23 cellular contexts compared by ENCODE assay signal in genomic region chr7:149377386-149377785, GRCh38.
DNase-seq lines count a peak whose midpoint lies in the region; ATAC-seq, FAIRE-seq and TF ChIP-seq lines count a peak whose summit lies in the region.
"Had no signal": no experiment of that assay in that cellular context is flagged by ENCODE, and none has a peak within 500 bp of the region (broad histone marks: within the 10 kb centered on the region; RNA-seq: fewer than 3 reads in every experiment).

No MANE protein-coding gene starts in this region.

- H3K79me2 ChIP-seq in PC-3 (ENCODE audit: low read length) (no peaks in the 10 kb centered on the region), H1 (ENCODE audit: control insufficient read depth in 1 of 2, insufficient read depth in 2 of 2, low read length in 2 of 2) (no peaks in the 10 kb centered on the region), MM.1S (ENCODE audit: low read length) (no peaks in the 10 kb centered on the region)

- no peaks in the 10 kb centered on the region for H3K27me3 ChIP-seq in PC-3 (ENCODE audit: low read length)
- H3K27me3 ChIP-seq in H1 (replicated peaks in 1 of 4; ENCODE audit: control insufficient read depth in 3 of 4, extremely low read depth in 1 of 4, insufficient read depth in 3 of 4, low read length in 3 of 4) = no peaks in the 10 kb centered on the region
- no peaks in the 10 kb centered on the region for H3K27me3 ChIP-seq in MM.1S (replicated peaks; ENCODE audit: insufficient read depth, low read length)

- TF ChIP-seq CTCF in HEK293 (tag by site-specific recombination; IDR thresholded peaks at IDR 0.05) (no peak), PC-3 (conservative IDR thresholded peaks at IDR 0.05; ENCODE audit: low read depth, low read length) (no peak), H1 (IDR thresholded peaks at IDR 0.05; ENCODE audit: control extremely low read depth in 1 of 3, insufficient read depth in 1 of 3, low read depth in 1 of 3, low read length in 3 of 3) (no peak), MM.1S (IDR thresholded peaks at IDR 0.05; ENCODE audit: low read length) (no peak)

- 89% methylated on average over 3 of the region's 3 CpGs; no CpG with 5 or more reads in 1 of the 2 experiments for WGBS in H1 (ENCODE audit: extremely low coverage in 1 of 2, insufficient coverage in 1 of 2, insufficient read length in 1 of 2, insufficient replicate concordance in 2 of 2, low coverage in 1 of 2, low lambda C conversion rate in 2 of 2, missing lambda C conversion rate in 1 of 2), 2 experiments

- no peak overlapping the region for H3K14ac ChIP-seq in H1 (ENCODE audit: insufficient read length)

- H2BK12ac ChIP-seq in H1 (ENCODE audit: low read depth, low read length) = no peak overlapping the region

- H3K4me2 ChIP-seq in PC-3 (ENCODE audit: low read length) (no peak overlapping the region), H1 (ENCODE audit: insufficient read depth in 1 of 2, low read depth in 2 of 2, low read length in 2 of 2) (no peak overlapping the region), MM.1S (ENCODE audit: low read depth, low read length) (no peak overlapping the region)
- H3K4me2 ChIP-seq: A549 had no signal

- no peak overlapping the region for H2AFZ ChIP-seq in PC-3 (ENCODE audit: low read length)
- no peak overlapping the region for H2AFZ ChIP-seq in H1 (ENCODE audit: low read length)
- H2AFZ ChIP-seq in MM.1S (ENCODE audit: low read length) = no peak overlapping the region

- no peak for TF ChIP-seq EP300 in H1 (IDR thresholded peaks at IDR 0.05; ENCODE audit: borderline replicate concordance in 1 of 2, low read depth in 2 of 2, low read length in 2 of 2)

- H3K4ac ChIP-seq in H1 (replicated peaks; ENCODE audit: insufficient read length, low read depth, low read length) = no peak overlapping the region

- intact Hi-C loops in PC-3 (cut with micrococcal nuclease) = no loop called here

- H4K20me1 ChIP-seq in PC-3 (ENCODE audit: low read length) (no peaks in the 10 kb centered on the region), H1 (replicated peaks in 1 of 2; ENCODE audit: control insufficient read depth in 1 of 2, insufficient read depth in 2 of 2, low read length in 2 of 2) (no peaks in the 10 kb centered on the region), MM.1S (ENCODE audit: insufficient read depth, low read length) (no peaks in the 10 kb centered on the region)

- H3K18ac ChIP-seq in H1 (ENCODE audit: extremely low read depth, low read length) = no peak overlapping the region

- no peak overlapping the region for H2BK5ac ChIP-seq in H1 (ENCODE audit: low read depth, low read length)

- no peaks in the 10 kb centered on the region for H3K9me2 ChIP-seq in PC-3 (replicated peaks; ENCODE audit: low read length)
- no peaks in the 10 kb centered on the region for H3K9me2 ChIP-seq in MM.1S (replicated peaks; ENCODE audit: insufficient read depth, low read length)

- no peak overlapping the region for H2AK5ac ChIP-seq in H1 (ENCODE audit: low read depth, low read length)

- no TSS peak for BruUV-seq in PC-3 (replicated peaks; lab: Mats Ljungman, UMichigan)

- no peak for FAIRE-seq in H1 (lab: Jason Lieb, UNC)
- FAIRE-seq: D721Med, GM12878, HTR-8/SVneo had no signal

- H3K4me1 ChIP-seq in HEK293 (ENCODE audit: control insufficient read depth, insufficient read depth, low read length) (no peaks in the 10 kb centered on the region), PC-3 (ENCODE audit: insufficient read depth, low read length) (no peaks in the 10 kb centered on the region), H1 (replicated peaks in 1 of 4; ENCODE audit: control insufficient read depth in 3 of 4, insufficient read depth in 4 of 4, low read length in 3 of 4) (no peaks in the 10 kb centered on the region), MM.1S (ENCODE audit: low read length) (no peaks in the 10 kb centered on the region)
- H3K4me1 ChIP-seq: A549, Caco-2, HAP-1 had no signal

- H4K5ac ChIP-seq in H1 (ENCODE audit: insufficient read length, low read depth, low read length) = no peak overlapping the region

- H3F3A ChIP-seq in PC-3 (ENCODE audit: low read length, unreplicated experiment) = no peaks in the 10 kb centered on the region
- no peaks in the 10 kb centered on the region for H3F3A ChIP-seq in MM.1S (ENCODE audit: insufficient read depth, low read length)

- no peak overlapping the region for H3K27ac ChIP-seq in HEK293 (ENCODE audit: extremely low read depth, low read depth, low read length)
- no peak overlapping the region for H3K27ac ChIP-seq in PC-3 (ENCODE audit: low read length)
- no peak overlapping the region for H3K27ac ChIP-seq in H1 (ENCODE audit: low read depth, low read length)
- no peak overlapping the region for H3K27ac ChIP-seq in MM.1S (ENCODE audit: low read length)
- H3K27ac ChIP-seq: 22Rv1, A549, HL-60 had no signal

- H4K91ac ChIP-seq in H1 (replicated peaks; ENCODE audit: insufficient read length, low read length) = no peak overlapping the region

- POLR2A ChIA-PET in HEK293 (lab: Yijun Ruan, JAX) (no interaction called here), PC-3 (lab: Charles Lee; ENCODE audit: unreplicated experiment) (no interaction called here), H1 (lab: Charles Lee; ENCODE audit: partially characterized antibody) (interaction anchor here (0.9 kb wide), 1 partner anchor 22 kb away, joined by 3 read pairs; no protein-coding TSS in a partner anchor)

- ATAC-seq in PC-3 (no peak), HG03097 (IDR thresholded peaks at IDR 0.05; ENCODE audit: low FRiP score, unreplicated experiment) (no peak)
- ATAC-seq: A549, GM12878 had no signal

- H3K4me3 ChIP-seq in HEK293 (ENCODE audit: low read depth, low read length) (no peak overlapping the region), PC-3 (ENCODE audit: low read length) (no peak overlapping the region), H1 (ENCODE audit: extremely low read depth in 1 of 4, insufficient read depth in 2 of 4, low read depth in 3 of 4, low read length in 4 of 4) (no peak overlapping the region), MM.1S (ENCODE audit: low read length) (no peak overlapping the region)
- H3K4me3 ChIP-seq: A549, GM12878, HAP-1 had no signal

- peaks cover 2% of the 10 kb centered on the region; the same call in 1 of the 2 replicates for H3K9me3 ChIP-seq in HEK293 (ENCODE audit: control insufficient read depth, insufficient read depth, low read depth, low read length)
- 0 out of 2 replicates have a peak, but pooled peaks cover 4% of the 10 kb centered on the region for H3K9me3 ChIP-seq in PC-3 (ENCODE audit: low read length)
- peaks cover 8 to 9% of the 10 kb centered on the region in 2 experiments for H3K9me3 ChIP-seq in H1 (ENCODE audit: insufficient read depth in 2 of 2, low read depth in 1 of 2, low read length in 1 of 2)
- no peaks in the 10 kb centered on the region for H3K9me3 ChIP-seq in MM.1S (replicated peaks; ENCODE audit: insufficient read depth, low read length)

- no peak overlapping the region for H3K9ac ChIP-seq in PC-3 (ENCODE audit: low read length)
- H3K9ac ChIP-seq in H1 (replicated peaks in 1 of 4; ENCODE audit: extremely low read depth in 1 of 4, low read depth in 3 of 4, low read length in 3 of 4) = no peak overlapping the region
- H3K9ac ChIP-seq in MM.1S (ENCODE audit: low read length) = no peak overlapping the region

- H2BK120ac ChIP-seq in H1 (replicated peaks; ENCODE audit: low read depth, low read length) = no peak overlapping the region

- no peaks in the 10 kb centered on the region for H3K36me3 ChIP-seq in HEK293 (ENCODE audit: control insufficient read depth in 2 of 2, insufficient read depth in 1 of 2, low read length in 2 of 2)
- no peaks in the 10 kb centered on the region for H3K36me3 ChIP-seq in PC-3 (ENCODE audit: low read depth, low read length)
- H3K36me3 ChIP-seq in H1 (ENCODE audit: control insufficient read depth in 2 of 4, insufficient read depth in 4 of 4, low read length in 3 of 4) = no peaks in the 10 kb centered on the region
- no peaks in the 10 kb centered on the region for H3K36me3 ChIP-seq in MM.1S (replicated peaks; ENCODE audit: insufficient read depth, low read length)
- H3K36me3 ChIP-seq: HAP-1 had no signal

- no peak for TF ChIP-seq POLR2A in H1 (IDR thresholded peaks at IDR 0.05; ENCODE audit: control extremely low read depth in 1 of 2, low read depth in 2 of 2, low read length in 2 of 2)

- H3K23me2 ChIP-seq in H1 (ENCODE audit: low read depth, low read length) = no peaks in the 10 kb centered on the region; the same call in 1 of the 2 replicates

- H2BK20ac ChIP-seq in H1 (ENCODE audit: low read length) = no peak overlapping the region

- no peak overlapping the region for H2BK15ac ChIP-seq in H1 (ENCODE audit: low read length)

- peak; percentile 66 for DNase-seq in DMS 273 (lab: John Stamatoyannopoulos, UW; ENCODE audit: unreplicated experiment)
- no peak for DNase-seq in DMS 273 treated with DMSO at 0.1 percent for 48 hours (lab: John Stamatoyannopoulos, UW)
- DNase-seq in PC-3 = peak; percentile 9
- DNase-seq in H1 (ENCODE audit: low read depth in 1 of 2, low spot score in 2 of 2) = no peak
- DNase-seq in Kasumi-1 (lab: John Stamatoyannopoulos, UW) = no peak
- no peak for DNase-seq in MM.1S
- DNase-seq: AML-193; Caco-2; CD4-positive, alpha-beta T cell; DMS79 treated with DMSO at 0.1 percent for 48 hours; GOT3; HFFc6; IMR-90; KBM-7 had no signal

- no peak for TF ChIP-seq RAD21 in H1 (IDR thresholded peaks at IDR 0.05 in 1 of 2, conservative IDR thresholded peaks at IDR 0.05 in 1 of 2; ENCODE audit: low read depth in 2 of 2, low read length in 2 of 2)

- CTCF ChIA-PET in HEK293 (lab: Yijun Ruan, JAX) (interaction anchor here (0.6 to 1.6 kb wide), 3 partner anchors 15 to 287 kb away, joined by 4 to 7 read pairs (median 4); no protein-coding TSS in a partner anchor), PC-3 (lab: Charles Lee) (no interaction called here), H1 (lab: Charles Lee; ENCODE audit: partially characterized antibody) (interaction anchor here (0.6 to 2.6 kb wide), 6 partner anchors 21 to 83 kb away, joined by 3 to 15 read pairs (median 4); partner anchors contain the start of gene ZNF777)

- H3K23ac ChIP-seq in H1 (ENCODE audit: insufficient read length) = no peak overlapping the region

- H4K8ac ChIP-seq in H1 (ENCODE audit: extremely low read depth, insufficient read depth, low read length) = no peak overlapping the region

- no peak overlapping the region for H3K56ac ChIP-seq in H1 (replicated peaks; ENCODE audit: insufficient read length, low read depth, low read length)

- H3K79me1 ChIP-seq in H1 (ENCODE audit: low read depth, low read length) = no peaks in the 10 kb centered on the region

TF ChIP-seq in HEK293, 187 proteins besides CTCF, POLR2A, EP300 and RAD21 (continues in another document):
- TF ChIP-seq ZNF37A (tag by site-specific recombination; IDR thresholded peaks at IDR 0.05) (no peak), ZNF416 (tag by site-specific recombination; IDR thresholded peaks at IDR 0.05) (no peak), ZNF530 (tag by site-specific recombination; IDR thresholded peaks at IDR 0.05; ENCODE audit: low read depth) (no peak), ZNF155 (tag by site-specific recombination; IDR thresholded peaks at IDR 0.05) (no peak)

TF ChIP-seq in H1, 55 proteins besides CTCF, POLR2A, EP300 and RAD21:
- no peak for TF ChIP-seq POLR2AphosphoS5 (IDR thresholded peaks at IDR 0.05; ENCODE audit: low read depth, low read length)
- TF ChIP-seq TBP (IDR thresholded peaks at IDR 0.05; ENCODE audit: low read depth, low read length) = peak; percentile 95
- TF ChIP-seq EGR1 (IDR thresholded peaks at IDR 0.05; ENCODE audit: borderline replicate concordance, low read depth, low read length) = no peak

Comparison
In these comparisons a context has a peak if more than half of its experiments do, and no peak if none do; other contexts are left out.
1. DNase-seq: peak in DMS 273 (single experiment) and PC-3 (single experiment); none in DMS 273 treated with DMSO at 0.1 percent for 48 hours (single experiment), H1 (0 of 2), Kasumi-1 (0 of 2) and MM.1S (single experiment).